In genomic region chr14:63563370-63564026, GRCh38 we compare ENCODE assay signal across 1 cellular context.
A peak's percentile ranks its signal among the peaks of the same experiment; 100 is the strongest.
TF ChIP-seq lines count a peak whose summit lies in the region.

No MANE protein-coding gene starts in this region.

TF ChIP-seq in A549, 52 proteins besides CTCF, POLR2A, EP300 and RAD21:
- no peak for TF ChIP-seq BCL3 (IDR thresholded peaks at IDR 0.05)
- peak; percentile 49; the same call in 1 of the 2 replicates for TF ChIP-seq GATA3 (IDR thresholded peaks at IDR 0.05; ENCODE audit: borderline replicate concordance)
- no peak for TF ChIP-seq RFX5 (IDR thresholded peaks at IDR 0.05)
TF ChIP-seq in A549: peak in this region for 1.
